In the genomic region with DNA sequence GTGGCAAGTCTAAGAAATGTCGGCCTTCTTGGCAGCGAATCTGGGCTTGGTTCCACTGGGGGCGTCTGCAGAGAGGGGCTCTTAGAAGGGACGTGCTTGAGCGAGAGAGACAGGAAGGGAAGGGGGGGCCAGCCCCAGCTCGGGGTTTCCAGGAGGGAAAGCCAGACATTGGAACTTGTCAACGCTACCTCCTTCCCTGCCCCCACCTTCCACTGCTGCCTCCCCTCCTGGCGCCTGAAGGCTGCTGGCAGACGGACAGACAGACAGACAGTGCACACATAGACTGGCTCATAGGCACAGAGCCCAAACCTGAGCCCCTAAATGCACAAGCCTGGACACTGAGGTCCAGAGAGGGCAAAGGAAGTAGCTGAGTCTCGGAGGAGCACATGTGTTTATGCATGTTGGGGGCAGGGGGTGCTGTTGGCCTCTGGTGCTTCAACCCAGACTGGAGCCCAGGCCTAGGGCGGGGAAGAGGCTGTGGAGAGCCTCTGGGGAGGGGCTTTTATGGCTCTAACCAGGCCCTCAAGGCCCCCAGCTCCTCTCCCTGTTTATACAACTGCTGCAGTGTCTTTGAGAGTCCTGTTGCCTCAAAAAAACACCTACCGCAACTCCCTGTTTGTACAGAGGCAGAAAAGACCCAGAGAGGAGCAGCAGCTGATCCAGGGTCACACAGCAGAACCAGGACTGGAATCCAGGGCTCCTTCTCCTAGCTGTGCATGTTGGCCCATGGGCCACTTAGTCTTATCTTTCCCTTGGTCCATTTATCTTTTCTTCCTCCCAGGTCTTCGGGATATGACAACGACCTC, we compare ENCODE assay signal across 9 cellular contexts. TPM values are rescaled to one million over a fixed set of nuclear protein-coding genes. Genes with fewer than 3 reads are reported as not detected.
DNase-seq lines count a peak whose midpoint lies in the region; ATAC-seq and TF ChIP-seq lines count a peak whose summit lies in the region.
"Had no signal": no experiment of that assay in that cellular context is flagged by ENCODE, and none has a peak within 500 bp of the region (broad histone marks: within the 10 kb centered on the region; RNA-seq: fewer than 3 reads in every experiment).

No MANE protein-coding gene starts in this region.

- H3F3A ChIP-seq in OCI-LY1 (ENCODE audit: insufficient read depth, low read length): no peaks in the 10 kb centered on the region

- no peaks in the 10 kb centered on the region for H3K79me2 ChIP-seq in OCI-LY1 (ENCODE audit: insufficient read depth, low read length)

- H3K36me3 ChIP-seq in OCI-LY1 (ENCODE audit: insufficient read depth, low read length) (no peaks in the 10 kb centered on the region), mucosa of descending colon (ENCODE audit: low read depth) (no peaks in the 10 kb centered on the region)

- TF ChIP-seq CTCF in GM12864 (IDR thresholded peaks at IDR 0.05; ENCODE audit: low read depth, low read length, missing control alignments): peak; percentile 11
- peak; percentile 50 for TF ChIP-seq CTCF in OCI-LY1 (IDR thresholded peaks at IDR 0.05; ENCODE audit: low read length)
- no peak for TF ChIP-seq CTCF in mucosa of descending colon (IDR thresholded peaks at IDR 0.05)

- H2AFZ ChIP-seq in OCI-LY1 (ENCODE audit: low read length): no peak overlapping the region

- H3K4me1 ChIP-seq in OCI-LY1 (ENCODE audit: insufficient read depth, low read length, severe bottlenecking) (peaks cover 76% of the 10 kb centered on the region), mucosa of descending colon (ENCODE audit: low read depth) (peaks cover 63% of the 10 kb centered on the region)

- H4K20me1 ChIP-seq in OCI-LY1 (ENCODE audit: insufficient read depth, low read length): no peaks in the 10 kb centered on the region

- H3K27ac ChIP-seq in OCI-LY1 (ENCODE audit: low read depth, low read length, poor library complexity, severe bottlenecking): peak overlapping the region; percentile 99

- peak overlapping the region; percentile 16; the same call in 1 of the 2 replicates for H3K4me2 ChIP-seq in OCI-LY1 (ENCODE audit: low read length)

- peak overlapping the region; percentile 43; the same call in 1 of the 2 replicates for H3K9ac ChIP-seq in OCI-LY1 (ENCODE audit: low read length)

- H3K4me3 ChIP-seq in GM12864 (ENCODE audit: low read depth, low read length): no peak overlapping the region
- H3K4me3 ChIP-seq in OCI-LY1 (ENCODE audit: low read depth, low read length, poor library complexity, severe bottlenecking): no peak overlapping the region
- no peak overlapping the region for H3K4me3 ChIP-seq in mucosa of descending colon

- H3K9me3 ChIP-seq in OCI-LY1 (ENCODE audit: low read length) (no peaks in the 10 kb centered on the region), mucosa of descending colon (no peaks in the 10 kb centered on the region)

- no peaks in the 10 kb centered on the region for H3K9me2 ChIP-seq in OCI-LY1 (ENCODE audit: low read depth, low read length)

- H3K27me3 ChIP-seq in OCI-LY1 (ENCODE audit: insufficient read depth, low read length): no peaks in the 10 kb centered on the region

- intact Hi-C loops in mucosa of descending colon (cut with DNase I, micrococcal nuclease): no loop called here

- ATAC-seq in HG03457 (IDR thresholded peaks at IDR 0.05; ENCODE audit: unreplicated experiment): no peak
- ATAC-seq in mucosa of descending colon: no peak
- ATAC-seq: Panc1 had no signal

- no peak for DNase-seq in GM12864 (ENCODE audit: low read depth)
- DNase-seq in activated naive CD4-positive, alpha-beta T cell treated with Interleukin-2 at 50 U/mL for 16 hours: peak; percentile 67
- DNase-seq in hypothalamus (lab: John Stamatoyannopoulos, UW): peak in 26 of 51 donors; percentile 20 to 78 (median 49)
- DNase-seq in stimulated activated CD4-positive, alpha-beta T cell treated with anti-CD3 and anti-CD28 coated beads, Interleukin-4, amount 100 ng/mL, for 1 hour: peak; percentile 62
- no peak for DNase-seq in T1000 (lab: John Stamatoyannopoulos, UW)
- no peak for DNase-seq in mucosa of descending colon

RNA-seq across cellular contexts. Expression of a gene that starts 33.1 kb away (rescaled TPM):
- 100 to 1,000 TPM; 131 to 159 (median 134) TPM for total RNA-seq in mucosa of descending colon

Comparison
In these comparisons a context has a peak if more than half of its experiments do, and no peak if none do; other contexts are left out.
1. DNase-seq: peak in activated naive CD4-positive, alpha-beta T cell treated with Interleukin-2 at 50 U/mL for 16 hours (single experiment), hypothalamus (26 of 51) and stimulated activated CD4-positive, alpha-beta T cell treated with anti-CD3 and anti-CD28 coated beads, Interleukin-4, amount 100 ng/mL, for 1 hour (single experiment); none in GM12864 (single experiment), T1000 (single experiment) and mucosa of descending colon (0 of 3).